ENCODE assay signal across 9 cellular contexts in the genomic region with DNA sequence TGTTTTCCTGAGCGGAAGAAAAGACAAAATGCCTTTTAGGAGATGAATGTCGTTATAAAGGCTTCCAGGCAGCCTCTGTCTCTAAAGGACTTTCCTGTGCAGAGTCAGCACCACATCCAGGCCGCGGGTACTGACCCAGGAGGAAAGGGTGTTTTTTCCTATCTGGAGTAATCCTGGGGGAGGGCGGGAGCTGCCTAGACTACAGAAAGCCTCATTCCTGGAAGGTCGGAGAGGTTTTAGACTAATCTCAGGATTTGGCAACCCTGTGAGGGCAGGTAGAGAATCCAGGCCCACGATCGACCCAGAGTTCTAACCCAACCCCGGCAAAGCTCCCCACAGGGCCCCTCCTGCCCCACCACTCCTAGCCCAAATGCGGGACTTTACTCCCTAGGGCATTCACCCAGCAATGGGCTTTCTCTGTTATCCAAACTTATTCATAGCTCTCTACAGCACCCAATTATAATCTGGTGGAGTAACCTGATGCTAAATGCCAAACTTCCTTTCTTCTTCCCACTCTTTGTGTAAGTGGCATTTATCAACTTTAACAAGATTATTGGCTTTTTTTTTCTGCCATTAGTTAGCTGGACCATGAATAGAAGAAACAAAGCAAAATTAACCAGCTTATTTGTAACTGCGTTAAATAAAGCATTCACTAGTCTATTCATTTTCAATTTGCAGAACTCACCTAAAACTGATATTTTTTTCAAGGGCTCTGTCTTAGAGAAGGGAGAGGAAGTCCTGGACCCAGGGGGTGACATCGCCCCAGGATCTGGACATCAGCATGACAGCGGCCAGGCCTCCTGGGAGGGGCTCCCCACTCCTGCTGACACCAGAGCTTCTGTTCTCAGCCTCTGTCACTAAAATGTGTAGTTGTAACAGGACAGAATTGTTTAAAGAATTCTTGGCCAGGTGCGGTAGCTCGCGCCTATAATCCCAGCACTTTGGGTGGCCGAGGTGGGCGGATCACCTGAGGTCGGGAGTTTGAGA. TPM values are rescaled to one million over a fixed set of nuclear protein-coding genes. Genes with fewer than 3 reads are reported as not detected.
DNase-seq lines count a peak whose midpoint lies in the region; ATAC-seq and TF ChIP-seq lines count a peak whose summit lies in the region.
"Had no signal": no experiment of that assay in that cellular context is flagged by ENCODE, and none has a peak within 500 bp of the region (broad histone marks: within the 10 kb centered on the region; RNA-seq: fewer than 3 reads in every experiment).

No MANE protein-coding gene starts in this region.

- no peak overlapping the region for H3K27ac Mint-ChIP-seq in HFFc6
- H3K27ac Mint-ChIP-seq in activated naive CD8-positive, alpha-beta T cell treated with anti-CD3 and anti-CD28 coated beads, Interleukin-2, amount 50 U/mL, for 24 hours, result no peak overlapping the region

- peak overlapping the region; percentile 54 for H3K4me3 Mint-ChIP-seq in HFFc6
- H3K4me3 Mint-ChIP-seq in activated naive CD8-positive, alpha-beta T cell treated with anti-CD3 and anti-CD28 coated beads, Interleukin-2, amount 50 U/mL, for 24 hours, result peak overlapping the region; percentile 60

- H3F3A ChIP-seq in smooth muscle cell (ENCODE audit: low read depth), result no peaks in the 10 kb centered on the region

- no peak for ATAC-seq in activated naive CD8-positive, alpha-beta T cell treated with anti-CD3 and anti-CD28 coated beads, Interleukin-2, amount 50 U/mL, for 24 hours
- no peak for ATAC-seq in GM21619 (IDR thresholded peaks at IDR 0.05; ENCODE audit: unreplicated experiment)
- ATAC-seq in GM18505 (IDR thresholded peaks at IDR 0.05; ENCODE audit: unreplicated experiment), result no peak
- ATAC-seq in GM19023 (IDR thresholded peaks at IDR 0.05; ENCODE audit: unreplicated experiment), result no peak

- DNase-seq in HFFc6, result no peak
- no peak for DNase-seq in activated naive CD8-positive, alpha-beta T cell treated with anti-CD3 and anti-CD28 coated beads, Interleukin-2, amount 50 U/mL, for 24 hours
- DNase-seq in smooth muscle cell (lab: John Stamatoyannopoulos, UW; ENCODE audit: unreplicated experiment), result no peak
- DNase-seq in GM10266 (ENCODE audit: extremely low spot score), result no peak
- DNase-seq: effector CD8-positive, alpha-beta T cell had no signal

- H3K36me3 ChIP-seq in iPS-18a (ENCODE audit: control insufficient read depth, low read depth, low read length) (peaks cover 14% of the 10 kb centered on the region), smooth muscle cell (ENCODE audit: low read depth) (no peaks in the 10 kb centered on the region)

- H3K27ac ChIP-seq in iPS-18a (ENCODE audit: low read length), result no peak overlapping the region
- H3K27ac ChIP-seq in smooth muscle cell (ENCODE audit: low read depth), result no peak overlapping the region

- peak overlapping the region; percentile 94 for H3K4me2 ChIP-seq in smooth muscle cell

- H3K27me3 Mint-ChIP-seq in HFFc6 (ENCODE audit: insufficient read depth), result peaks cover 28% of the 10 kb centered on the region
- peaks cover 62% of the 10 kb centered on the region for H3K27me3 Mint-ChIP-seq in activated naive CD8-positive, alpha-beta T cell treated with anti-CD3 and anti-CD28 coated beads, Interleukin-2, amount 50 U/mL, for 24 hours

- TF ChIP-seq CTCF in HFFc6 (IDR thresholded peaks at IDR 0.05), result no peak
- TF ChIP-seq CTCF in smooth muscle cell (IDR thresholded peaks at IDR 0.05; ENCODE audit: borderline replicate concordance, insufficient read depth, poor library complexity, severe bottlenecking), result no peak
- TF ChIP-seq CTCF in GM10266 (IDR thresholded peaks at IDR 0.05; ENCODE audit: control insufficient read depth, insufficient read depth, low read depth, missing control alignments), result no peak

- H3K9me3 ChIP-seq in iPS-18a (ENCODE audit: control insufficient read depth, low read depth, low read length), result no peaks in the 10 kb centered on the region
- H3K9me3 ChIP-seq in smooth muscle cell (replicated peaks; ENCODE audit: low read depth), result no peaks in the 10 kb centered on the region

- H3K27me3 ChIP-seq in iPS-18a (ENCODE audit: control insufficient read depth, insufficient read depth, low read length), result peaks cover 13% of the 10 kb centered on the region
- peaks cover 72% of the 10 kb centered on the region for H3K27me3 ChIP-seq in smooth muscle cell (ENCODE audit: low read depth)

- peak overlapping the region; percentile 83 for H3K4me3 ChIP-seq in iPS-18a (ENCODE audit: low read length)
- H3K4me3 ChIP-seq in smooth muscle cell, result peak overlapping the region; percentile 70

- no peaks in the 10 kb centered on the region for H3K9me3 Mint-ChIP-seq in HFFc6
- H3K9me3 Mint-ChIP-seq in activated naive CD8-positive, alpha-beta T cell treated with anti-CD3 and anti-CD28 coated beads, Interleukin-2, amount 50 U/mL, for 24 hours, result no peaks in the 10 kb centered on the region

- H3K9ac ChIP-seq in iPS-18a (ENCODE audit: low read length) (peak overlapping the region; percentile 46), smooth muscle cell (ENCODE audit: low read depth) (no peak overlapping the region)

- no peak for TF ChIP-seq POLR2A in GM18505 (IDR thresholded peaks at IDR 0.05; ENCODE audit: borderline replicate concordance, extremely low read depth, insufficient read depth, insufficient read length)

- H3K36me3 Mint-ChIP-seq in HFFc6 (ENCODE audit: low read depth), result no peaks in the 10 kb centered on the region
- H3K36me3 Mint-ChIP-seq in activated naive CD8-positive, alpha-beta T cell treated with anti-CD3 and anti-CD28 coated beads, Interleukin-2, amount 50 U/mL, for 24 hours (ENCODE audit: low read depth), result no peaks in the 10 kb centered on the region

- WGBS in smooth muscle cell (ENCODE audit: low lambda C conversion rate), result 27% methylated on average over 19 of the region's 19 CpGs

- no peaks in the 10 kb centered on the region for H3K4me1 Mint-ChIP-seq in HFFc6 (ENCODE audit: low read depth)
- peaks cover 10% of the 10 kb centered on the region for H3K4me1 Mint-ChIP-seq in activated naive CD8-positive, alpha-beta T cell treated with anti-CD3 and anti-CD28 coated beads, Interleukin-2, amount 50 U/mL, for 24 hours

- H2AFZ ChIP-seq in smooth muscle cell (ENCODE audit: low read depth), result no peak overlapping the region

- H4K20me1 ChIP-seq in smooth muscle cell (ENCODE audit: low read depth), result no peaks in the 10 kb centered on the region

- peaks cover 34% of the 10 kb centered on the region for H3K4me1 ChIP-seq in iPS-18a (ENCODE audit: control insufficient read depth, low read depth, low read length)
- peaks cover 14% of the 10 kb centered on the region for H3K4me1 ChIP-seq in smooth muscle cell (ENCODE audit: low read depth)

- no peaks in the 10 kb centered on the region for H3K79me2 ChIP-seq in smooth muscle cell (ENCODE audit: low read depth)

RNA-seq across cellular contexts. Expression of a gene that starts 1.4 kb away (rescaled TPM):
- total RNA-seq in HFFc6 (2021; fragmentation: NEBNext Ultra II Directional; extraction: Animal tissue kit (Norgen Biotek cat#: 25700)), result not detected
- not detected in 2 replicates for total RNA-seq in smooth muscle cell
- polyA plus RNA-seq in smooth muscle cell, result 0.06 and 0.18 TPM in 2 replicates
